Comparison of ENCODE assay signal across 1 cellular context in the genomic region with DNA sequence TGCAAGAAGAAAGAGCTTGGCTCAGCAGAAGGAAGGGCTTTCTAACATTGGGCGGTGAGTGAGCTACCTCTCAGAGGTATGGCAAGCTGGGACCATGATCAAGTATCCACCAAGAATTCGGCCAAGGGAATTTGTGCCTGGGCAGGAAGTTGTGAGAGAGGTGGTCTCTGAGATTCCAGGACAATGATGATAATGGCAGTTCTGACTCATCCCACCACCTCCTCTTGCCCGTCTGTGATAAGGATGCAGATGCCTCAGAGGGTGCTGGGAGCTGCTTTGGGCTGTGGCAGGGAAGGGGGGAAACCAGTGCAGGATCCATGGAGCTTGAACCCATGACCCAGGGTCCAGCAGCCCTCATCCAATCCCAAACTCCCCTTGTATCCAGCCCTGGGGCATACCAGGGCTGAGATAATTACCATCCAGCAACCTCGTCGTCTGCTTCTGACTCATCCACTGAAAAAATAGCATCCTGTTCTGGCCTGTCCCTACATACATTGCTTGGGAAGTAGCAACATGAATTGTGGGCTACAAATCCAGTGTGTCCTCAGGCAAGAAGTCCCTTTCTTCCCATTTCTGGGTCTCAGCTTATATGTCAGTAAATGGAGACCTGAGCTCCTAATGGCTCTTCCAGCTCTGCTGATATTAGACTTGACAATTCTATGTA.
TF ChIP-seq lines count a peak whose summit lies in the region.

No MANE protein-coding gene starts in this region.

TF ChIP-seq in GM12878, 131 proteins besides CTCF, POLR2A, EP300 and RAD21:
- TF ChIP-seq PML (IDR thresholded peaks at IDR 0.05; ENCODE audit: low read length): no peak
- TF ChIP-seq ELK1 (IDR thresholded peaks at IDR 0.05; ENCODE audit: low read depth, low read length): no peak
- TF ChIP-seq IKZF2 (IDR thresholded peaks at IDR 0.05): no peak
- no peak for TF ChIP-seq EGR1 (IDR thresholded peaks at IDR 0.05; ENCODE audit: borderline replicate concordance in 1 of 2, low read depth in 2 of 2, low read length in 2 of 2)
- TF ChIP-seq SMAD5 (IDR thresholded peaks at IDR 0.05; ENCODE audit: low read depth): no peak
- TF ChIP-seq BACH1 (IDR thresholded peaks at IDR 0.05; ENCODE audit: borderline replicate concordance): no peak
- no peak for TF ChIP-seq RUNX3 (IDR thresholded peaks at IDR 0.05; ENCODE audit: low read length)
- TF ChIP-seq EED (IDR thresholded peaks at IDR 0.05; ENCODE audit: low read depth): no peak
- TF ChIP-seq, protein P1, sequence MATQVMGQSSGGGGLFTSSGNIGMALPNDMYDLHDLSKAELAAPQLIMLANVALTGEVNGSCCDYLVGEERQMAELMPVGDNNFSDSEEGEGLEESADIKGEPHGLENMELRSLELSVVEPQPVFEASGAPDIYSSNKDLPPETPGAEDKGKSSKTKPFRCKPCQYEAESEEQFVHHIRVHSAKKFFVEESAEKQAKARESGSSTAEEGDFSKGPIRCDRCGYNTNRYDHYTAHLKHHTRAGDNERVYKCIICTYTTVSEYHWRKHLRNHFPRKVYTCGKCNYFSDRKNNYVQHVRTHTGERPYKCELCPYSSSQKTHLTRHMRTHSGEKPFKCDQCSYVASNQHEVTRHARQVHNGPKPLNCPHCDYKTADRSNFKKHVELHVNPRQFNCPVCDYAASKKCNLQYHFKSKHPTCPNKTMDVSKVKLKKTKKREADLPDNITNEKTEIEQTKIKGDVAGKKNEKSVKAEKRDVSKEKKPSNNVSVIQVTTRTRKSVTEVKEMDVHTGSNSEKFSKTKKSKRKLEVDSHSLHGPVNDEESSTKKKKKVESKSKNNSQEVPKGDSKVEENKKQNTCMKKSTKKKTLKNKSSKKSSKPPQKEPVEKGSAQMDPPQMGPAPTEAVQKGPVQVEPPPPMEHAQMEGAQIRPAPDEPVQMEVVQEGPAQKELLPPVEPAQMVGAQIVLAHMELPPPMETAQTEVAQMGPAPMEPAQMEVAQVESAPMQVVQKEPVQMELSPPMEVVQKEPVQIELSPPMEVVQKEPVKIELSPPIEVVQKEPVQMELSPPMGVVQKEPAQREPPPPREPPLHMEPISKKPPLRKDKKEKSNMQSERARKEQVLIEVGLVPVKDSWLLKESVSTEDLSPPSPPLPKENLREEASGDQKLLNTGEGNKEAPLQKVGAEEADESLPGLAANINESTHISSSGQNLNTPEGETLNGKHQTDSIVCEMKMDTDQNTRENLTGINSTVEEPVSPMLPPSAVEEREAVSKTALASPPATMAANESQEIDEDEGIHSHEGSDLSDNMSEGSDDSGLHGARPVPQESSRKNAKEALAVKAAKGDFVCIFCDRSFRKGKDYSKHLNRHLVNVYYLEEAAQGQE (IDR thresholded peaks at IDR 0.05; ENCODE audit: low read depth, low read length): no peak
